In the genomic region with DNA sequence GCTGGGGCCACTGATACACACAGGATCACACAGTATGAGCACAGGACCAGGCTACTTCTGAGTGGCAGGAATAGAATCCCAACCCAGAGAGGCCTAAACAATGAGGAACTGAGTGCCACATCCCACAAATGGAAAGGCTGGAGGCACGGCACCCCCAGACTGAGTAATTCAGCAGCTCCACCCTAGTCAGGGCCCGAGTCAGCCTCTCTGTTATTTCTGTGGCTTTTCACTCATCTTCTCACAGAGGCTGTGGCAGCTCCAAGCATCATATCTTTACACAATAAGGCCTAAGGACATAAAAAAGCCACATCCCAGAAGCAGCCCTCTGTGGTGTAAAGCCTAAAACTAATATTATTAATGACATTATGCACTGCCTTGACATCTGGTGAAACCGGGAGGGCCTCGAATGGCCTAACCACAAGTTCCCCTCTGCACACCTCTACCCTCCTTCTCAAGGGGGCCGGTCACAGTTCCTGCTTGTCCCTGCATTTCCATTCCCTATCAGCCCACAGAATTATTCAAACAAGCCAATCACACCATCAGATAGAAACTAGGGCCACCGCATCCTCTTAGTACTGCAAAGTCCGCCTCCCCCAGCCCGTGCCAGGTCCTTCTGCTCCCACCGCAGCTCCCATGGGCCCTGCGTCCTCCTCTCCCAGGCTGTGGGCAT, we compare ENCODE assay signal across 12 cellular contexts. TPM values are rescaled to one million over a fixed set of nuclear protein-coding genes. Genes with fewer than 3 reads are reported as not detected.
A peak's percentile ranks its signal among the peaks of the same experiment; 100 is the strongest.
DNase-seq lines count a peak whose midpoint lies in the region; ATAC-seq and TF ChIP-seq lines count a peak whose summit lies in the region.
"Had no signal": no experiment of that assay in that cellular context is flagged by ENCODE, and none has a peak within 500 bp of the region (broad histone marks: within the 10 kb centered on the region; RNA-seq: fewer than 3 reads in every experiment).

No MANE protein-coding gene starts in this region.

- H3K4me3 ChIP-seq in hepatocyte: no peak overlapping the region
- H3K4me3 ChIP-seq: smooth muscle cell, upper lobe of left lung had no signal

- no peak overlapping the region for H3K27ac ChIP-seq in hepatocyte
- H3K27ac ChIP-seq: upper lobe of left lung had no signal

- no peak overlapping the region for H2AFZ ChIP-seq in hepatocyte

- H3K4me1 ChIP-seq in hepatocyte (ENCODE audit: insufficient read depth): no peaks in the 10 kb centered on the region
- H3K4me1 ChIP-seq: upper lobe of left lung had no signal

- ATAC-seq in GM19035 (IDR thresholded peaks at IDR 0.05; ENCODE audit: unreplicated experiment) (peak; percentile 68), HG02884 (IDR thresholded peaks at IDR 0.05; ENCODE audit: unreplicated experiment) (peak; percentile 77)
- ATAC-seq in activated T-cell treated with anti-CD3 and anti-CD28 coated beads, Interleukin-2, amount 50 U/mL, for 72 hours (replicated peaks in 1 of 2): no peak

- no peaks in the 10 kb centered on the region for H3K79me2 ChIP-seq in hepatocyte

- no peaks in the 10 kb centered on the region for H3K36me3 ChIP-seq in hepatocyte (replicated peaks; ENCODE audit: insufficient read depth, low read depth)
- H3K36me3 ChIP-seq: upper lobe of left lung had no signal

- H3K9me3 ChIP-seq in hepatocyte (ENCODE audit: low read depth): no peaks in the 10 kb centered on the region
- H3K9me3 ChIP-seq: upper lobe of left lung had no signal

- H4K20me1 ChIP-seq in hepatocyte (ENCODE audit: insufficient read depth, poor library complexity, severe bottlenecking): no peaks in the 10 kb centered on the region

- no peak overlapping the region for H3K27ac Mint-ChIP-seq in activated T-cell treated with anti-CD3 and anti-CD28 coated beads, Interleukin-2, amount 50 U/mL, for 72 hours

- H3K4me2 ChIP-seq in hepatocyte: no peak overlapping the region
- H3K4me2 ChIP-seq: smooth muscle cell had no signal

- no peaks in the 10 kb centered on the region for H3K27me3 ChIP-seq in hepatocyte
- H3K27me3 ChIP-seq: upper lobe of left lung had no signal

- DNase-seq in AG08396 (ENCODE audit: low spot score): peak; percentile 40
- peak; percentile 60 for DNase-seq in NOMO-1 treated with DMSO at 0.1 percent for 48 hours (lab: John Stamatoyannopoulos, UW; ENCODE audit: unreplicated experiment)
- DNase-seq in T-helper 1 cell: no peak
- no peak for DNase-seq in HuH-7.5 (ENCODE audit: low spot score)
- DNase-seq in activated T-cell treated with anti-CD3 and anti-CD28 coated beads, Interleukin-2, amount 50 U/mL, for 72 hours: no peak
- DNase-seq in hepatocyte (ENCODE audit: low spot score): no peak
- DNase-seq: activated CD8-positive, alpha-beta memory T cell treated with anti-CD3 and anti-CD28 coated beads, Interleukin-2, amount 50 U/mL, for 4 hours; upper lobe of left lung had no signal

- WGBS in hepatocyte (ENCODE audit: low lambda C conversion rate, missing lambda C conversion rate): 85% methylated on average over 10 of the region's 10 CpGs

- no peaks in the 10 kb centered on the region for H3K9me3 Mint-ChIP-seq in activated T-cell treated with anti-CD3 and anti-CD28 coated beads, Interleukin-2, amount 50 U/mL, for 72 hours

- H3K36me3 Mint-ChIP-seq in activated T-cell treated with anti-CD3 and anti-CD28 coated beads, Interleukin-2, amount 50 U/mL, for 72 hours (ENCODE audit: insufficient read depth in 2 of 2): no peaks in the 10 kb centered on the region

- no peaks in the 10 kb centered on the region for H3K27me3 Mint-ChIP-seq in activated T-cell treated with anti-CD3 and anti-CD28 coated beads, Interleukin-2, amount 50 U/mL, for 72 hours (ENCODE audit: low read depth)

- H3K9me2 ChIP-seq in hepatocyte (replicated peaks; ENCODE audit: insufficient read depth): no peaks in the 10 kb centered on the region

- peaks cover 19% of the 10 kb centered on the region for H3K4me1 Mint-ChIP-seq in activated T-cell treated with anti-CD3 and anti-CD28 coated beads, Interleukin-2, amount 50 U/mL, for 72 hours (ENCODE audit: low read depth)

- H3K4me3 Mint-ChIP-seq in activated T-cell treated with anti-CD3 and anti-CD28 coated beads, Interleukin-2, amount 50 U/mL, for 72 hours: no peak overlapping the region

- no peak for TF ChIP-seq CTCF in hepatocyte (IDR thresholded peaks at IDR 0.05; ENCODE audit: poor library complexity)

RNA-seq across cellular contexts. Expression of gene MAL, which starts 12.5 kb away (rescaled TPM):
- total RNA-seq in activated T-cell treated with anti-CD3 and anti-CD28 coated beads, Interleukin-2, amount 50 U/mL, for 72 hours: 10 to 100 TPM; 92.6 to 93.8 TPM
- total RNA-seq in hepatocyte: 1.4 TPM in 1 of 2 replicates, not detected in the other
- polyA plus RNA-seq in hepatocyte: not detected in 2 replicates
- total RNA-seq: liver, smooth muscle cell had no signal
- polyA plus RNA-seq: smooth muscle cell had no signal

Comparison
In these comparisons a context has a peak if more than half of its experiments do, and no peak if none do; other contexts are left out.
1. DNase-seq: peak in AG08396 (single experiment) and NOMO-1 treated with DMSO at 0.1 percent for 48 hours (single experiment); none in T-helper 1 cell (0 of 5), HuH-7.5 (single experiment), activated T-cell treated with anti-CD3 and anti-CD28 coated beads, Interleukin-2, amount 50 U/mL, for 72 hours (0 of 2) and hepatocyte (single experiment).
2. ATAC-seq: peak in GM19035 (single experiment) and HG02884 (single experiment); none in activated T-cell treated with anti-CD3 and anti-CD28 coated beads, Interleukin-2, amount 50 U/mL, for 72 hours (0 of 2).
3. RNA of gene MAL, which starts 12.5 kb away (total RNA-seq): 92.6 to 93.8 TPM in activated T-cell treated with anti-CD3 and anti-CD28 coated beads, Interleukin-2, amount 50 U/mL, for 72 hours; 1.4 TPM in hepatocyte; every median in the first group is over 10 times any median in the second.